Comparison of ENCODE assay signal across 8 cellular contexts in the genomic region with DNA sequence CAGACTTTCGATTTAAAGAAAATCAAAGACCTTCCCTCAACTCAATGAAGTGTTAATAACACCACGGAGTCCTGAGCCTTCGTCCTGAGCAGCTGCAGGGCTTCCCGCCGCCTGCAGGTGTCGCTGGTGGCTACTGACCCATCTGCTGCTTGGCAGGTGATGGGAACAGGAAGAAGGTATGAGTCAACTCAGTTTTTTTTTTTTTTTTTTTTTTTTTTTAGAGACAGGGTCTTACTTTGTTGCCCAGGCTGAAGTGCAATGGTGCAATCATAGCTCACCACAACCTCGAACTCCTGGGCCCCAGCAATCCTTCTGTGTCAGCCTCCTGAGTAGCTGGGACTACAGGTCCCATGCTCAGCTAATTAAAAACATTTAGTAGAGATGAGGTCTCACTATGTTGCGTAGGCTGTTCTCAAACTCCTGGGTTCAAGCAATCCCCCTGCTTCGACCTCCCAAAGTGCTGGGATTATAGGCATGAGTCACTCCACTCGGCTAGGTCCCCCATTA.
A peak's percentile ranks its signal among the peaks of the same experiment; 100 is the strongest.
DNase-seq lines count a peak whose midpoint lies in the region; ATAC-seq and TF ChIP-seq lines count a peak whose summit lies in the region.

No MANE protein-coding gene starts in this region.

- H3K36me3 ChIP-seq in GM23248 (ENCODE audit: low read depth) = no peaks in the 10 kb centered on the region

- no peak overlapping the region for H3K4me2 ChIP-seq in GM23248 (ENCODE audit: unreplicated experiment)

- WGBS in GM23248 (ENCODE audit: low coverage in 1 of 2, low lambda C conversion rate in 2 of 2, missing lambda C conversion rate in 2 of 2), 2 experiments = 64 to 69% methylated on average over 10 of the region's 10 CpGs

- H3K27ac ChIP-seq in GM23248 = no peak overlapping the region

- H3K4me1 ChIP-seq in GM23248 (ENCODE audit: insufficient read depth) = peaks cover 27% of the 10 kb centered on the region

- peaks cover 29% of the 10 kb centered on the region for H3K4me1 Mint-ChIP-seq in chondrocyte (ENCODE audit: low read depth)

- no peaks in the 10 kb centered on the region for H3K9me3 ChIP-seq in GM23248 (ENCODE audit: low read depth)

- no peak overlapping the region for H3K9ac ChIP-seq in GM23248

- H4K20me1 ChIP-seq in GM23248 (ENCODE audit: insufficient read depth) = no peaks in the 10 kb centered on the region

- H3K9me2 ChIP-seq in GM23248 (ENCODE audit: insufficient read depth) = no peaks in the 10 kb centered on the region

- peaks cover 14% of the 10 kb centered on the region for H3K27me3 Mint-ChIP-seq in chondrocyte (ENCODE audit: low read depth)

- no peak overlapping the region for H3K4me3 ChIP-seq in GM23248

- H3K27ac Mint-ChIP-seq in chondrocyte (ENCODE audit: unreplicated experiment) = no peak overlapping the region

- no peak overlapping the region for H3K4me3 Mint-ChIP-seq in chondrocyte (ENCODE audit: unreplicated experiment)

- peak; percentile 66 to 73 for ATAC-seq in activated CD4-positive, CD25-positive, alpha-beta regulatory T cell treated with anti-CD3 and anti-CD28 coated beads, Interleukin-2, amount 50 U/mL, for 24 hours

- in situ Hi-C loops in GM23248 (cut with MboI) = no loop called here

- TF ChIP-seq CTCF in GM12873 (IDR thresholded peaks at IDR 0.05; ENCODE audit: insufficient read depth, low read depth, low read length, missing control alignments) (peak; percentile 93), LNCAP (IDR thresholded peaks at IDR 0.05) (peak; percentile 95), chondrocyte (IDR thresholded peaks at IDR 0.05) (peak; percentile 84)

- DNase-seq in GM23248 (peak; percentile 56), chondrocyte (ENCODE audit: low spot score) (no peak), lung microvascular endothelial cell (ENCODE audit: low read depth in 2 of 2) (peak; percentile 56 to 78), NCI-H345 (lab: John Stamatoyannopoulos, UW) (no peak)
- peak; percentile 62 to 75 for DNase-seq in stimulated activated CD8-positive, alpha-beta memory T cell treated with anti-CD3 and anti-CD28 coated beads, Interleukin-2, amount 100 ng/mL, for 48 hours (ENCODE audit: low read depth in 2 of 2)

- no peaks in the 10 kb centered on the region for H3K9me3 Mint-ChIP-seq in chondrocyte (ENCODE audit: low read depth)

- peaks cover 6% of the 10 kb centered on the region; the same call in 1 of the 2 replicates for H3F3A ChIP-seq in GM23248 (ENCODE audit: insufficient read depth)

- H3K79me2 ChIP-seq in GM23248 (ENCODE audit: insufficient read depth) = no peaks in the 10 kb centered on the region

- H3K36me3 Mint-ChIP-seq in chondrocyte (ENCODE audit: low read depth) = peaks cover 3% of the 10 kb centered on the region

- no peaks in the 10 kb centered on the region for H3K27me3 ChIP-seq in GM23248 (replicated peaks; ENCODE audit: insufficient read depth)

- H2AFZ ChIP-seq in GM23248 = no peak overlapping the region

Comparison
In these comparisons a context has a peak if more than half of its experiments do, and no peak if none do; other contexts are left out.
1. DNase-seq: peak in GM23248 (single experiment), lung microvascular endothelial cell (2 of 2) and stimulated activated CD8-positive, alpha-beta memory T cell treated with anti-CD3 and anti-CD28 coated beads, Interleukin-2, amount 100 ng/mL, for 48 hours (2 of 2); none in chondrocyte (single experiment) and NCI-H345 (single experiment).
2. Peak in every context shown above with its lines, with median percentiles within 50 percentile points of each other: CTCF ChIP-seq.